Comparison of ENCODE assay signal across 3 cellular contexts in the genomic region with DNA sequence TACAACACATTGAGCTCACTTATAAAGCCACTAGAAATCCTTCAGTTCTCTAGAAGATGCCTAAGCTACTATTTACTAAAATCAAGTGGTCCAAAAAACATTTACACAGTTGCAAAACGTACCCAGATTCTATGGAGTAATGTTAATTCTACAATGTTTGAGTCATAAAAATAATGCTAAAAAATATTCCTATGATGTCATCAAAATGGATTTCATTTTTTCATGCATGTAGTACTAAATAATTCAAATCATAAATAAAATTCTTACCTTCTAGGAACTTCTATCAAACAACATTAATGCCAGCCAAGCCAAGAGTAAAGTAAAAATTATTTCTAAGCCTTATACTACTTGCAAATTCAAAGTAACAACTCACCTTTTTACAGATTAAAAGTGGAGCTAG.
A peak's percentile ranks its signal among the peaks of the same experiment; 100 is the strongest.
TF ChIP-seq lines count a peak whose summit lies in the region.

No MANE protein-coding gene starts in this region.

TF ChIP-seq in HEK293, 187 proteins besides CTCF, POLR2A, EP300 and RAD21:
- TF ChIP-seq ZNF626 (tag by site-specific recombination; IDR thresholded peaks at IDR 0.05) = no peak
- TF ChIP-seq, protein P1, sequence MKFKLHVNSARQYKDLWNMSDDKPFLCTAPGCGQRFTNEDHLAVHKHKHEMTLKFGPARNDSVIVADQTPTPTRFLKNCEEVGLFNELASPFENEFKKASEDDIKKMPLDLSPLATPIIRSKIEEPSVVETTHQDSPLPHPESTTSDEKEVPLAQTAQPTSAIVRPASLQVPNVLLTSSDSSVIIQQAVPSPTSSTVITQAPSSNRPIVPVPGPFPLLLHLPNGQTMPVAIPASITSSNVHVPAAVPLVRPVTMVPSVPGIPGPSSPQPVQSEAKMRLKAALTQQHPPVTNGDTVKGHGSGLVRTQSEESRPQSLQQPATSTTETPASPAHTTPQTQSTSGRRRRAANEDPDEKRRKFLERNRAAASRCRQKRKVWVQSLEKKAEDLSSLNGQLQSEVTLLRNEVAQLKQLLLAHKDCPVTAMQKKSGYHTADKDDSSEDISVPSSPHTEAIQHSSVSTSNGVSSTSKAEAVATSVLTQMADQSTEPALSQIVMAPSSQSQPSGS (tag by site-specific recombination; IDR thresholded peaks at IDR 0.05; ENCODE audit: low read depth) = peak; percentile 71
- TF ChIP-seq, protein P2, sequence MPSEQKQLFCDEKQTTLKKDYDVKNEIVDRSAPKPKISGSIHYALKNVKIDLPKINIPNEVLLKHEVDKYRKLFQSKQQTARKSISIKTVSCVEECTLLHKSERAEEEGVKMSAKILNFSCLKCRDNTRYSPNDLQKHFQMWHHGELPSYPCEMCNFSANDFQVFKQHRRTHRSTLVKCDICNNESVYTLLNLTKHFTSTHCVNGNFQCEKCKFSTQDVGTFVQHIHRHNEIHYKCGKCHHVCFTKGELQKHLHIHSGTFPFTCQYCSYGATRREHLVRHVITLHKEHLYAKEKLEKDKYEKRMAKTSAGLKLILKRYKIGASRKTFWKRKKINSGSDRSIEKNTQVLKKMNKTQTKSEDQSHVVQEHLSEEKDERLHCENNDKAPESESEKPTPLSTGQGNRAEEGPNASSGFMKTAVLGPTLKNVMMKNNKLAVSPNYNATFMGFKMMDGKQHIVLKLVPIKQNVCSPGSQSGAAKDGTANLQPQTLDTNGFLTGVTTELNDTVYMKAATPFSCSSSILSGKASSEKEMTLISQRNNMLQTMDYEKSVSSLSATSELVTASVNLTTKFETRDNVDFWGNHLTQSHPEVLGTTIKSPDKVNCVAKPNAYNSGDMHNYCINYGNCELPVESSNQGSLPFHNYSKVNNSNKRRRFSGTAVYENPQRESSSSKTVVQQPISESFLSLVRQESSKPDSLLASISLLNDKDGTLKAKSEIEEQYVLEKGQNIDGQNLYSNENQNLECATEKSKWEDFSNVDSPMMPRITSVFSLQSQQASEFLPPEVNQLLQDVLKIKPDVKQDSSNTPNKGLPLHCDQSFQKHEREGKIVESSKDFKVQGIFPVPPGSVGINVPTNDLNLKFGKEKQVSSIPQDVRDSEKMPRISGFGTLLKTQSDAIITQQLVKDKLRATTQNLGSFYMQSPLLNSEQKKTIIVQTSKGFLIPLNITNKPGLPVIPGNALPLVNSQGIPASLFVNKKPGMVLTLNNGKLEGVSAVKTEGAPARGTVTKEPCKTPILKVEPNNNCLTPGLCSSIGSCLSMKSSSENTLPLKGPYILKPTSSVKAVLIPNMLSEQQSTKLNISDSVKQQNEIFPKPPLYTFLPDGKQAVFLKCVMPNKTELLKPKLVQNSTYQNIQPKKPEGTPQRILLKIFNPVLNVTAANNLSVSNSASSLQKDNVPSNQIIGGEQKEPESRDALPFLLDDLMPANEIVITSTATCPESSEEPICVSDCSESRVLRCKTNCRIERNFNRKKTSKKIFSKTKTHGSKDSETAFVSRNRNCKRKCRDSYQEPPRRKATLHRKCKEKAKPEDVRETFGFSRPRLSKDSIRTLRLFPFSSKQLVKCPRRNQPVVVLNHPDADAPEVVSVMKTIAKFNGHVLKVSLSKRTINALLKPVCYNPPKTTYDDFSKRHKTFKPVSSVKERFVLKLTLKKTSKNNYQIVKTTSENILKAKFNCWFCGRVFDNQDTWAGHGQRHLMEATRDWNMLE (tag by site-specific recombination; conservative IDR thresholded peaks at IDR 0.05; ENCODE audit: low read depth) = no peak
- TF ChIP-seq, protein P3, sequence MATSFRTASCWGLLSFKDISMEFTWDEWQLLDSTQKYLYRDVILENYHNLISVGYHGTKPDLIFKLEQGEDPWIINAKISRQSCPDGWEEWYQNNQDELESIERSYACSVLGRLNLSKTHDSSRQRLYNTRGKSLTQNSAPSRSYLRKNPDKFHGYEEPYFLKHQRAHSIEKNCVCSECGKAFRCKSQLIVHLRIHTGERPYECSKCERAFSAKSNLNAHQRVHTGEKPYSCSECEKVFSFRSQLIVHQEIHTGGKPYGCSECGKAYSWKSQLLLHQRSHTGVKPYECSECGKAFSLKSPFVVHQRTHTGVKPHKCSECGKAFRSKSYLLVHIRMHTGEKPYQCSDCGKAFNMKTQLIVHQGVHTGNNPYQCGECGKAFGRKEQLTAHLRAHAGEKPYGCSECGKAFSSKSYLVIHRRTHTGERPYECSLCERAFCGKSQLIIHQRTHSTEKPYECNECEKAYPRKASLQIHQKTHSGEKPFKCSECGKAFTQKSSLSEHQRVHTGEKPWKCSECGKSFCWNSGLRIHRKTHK (tag by site-specific recombination; IDR thresholded peaks at IDR 0.05) = no peak

TF ChIP-seq in IMR-90, 13 proteins besides CTCF, POLR2A, EP300 and RAD21:
- TF ChIP-seq CHD1 (IDR thresholded peaks at IDR 0.05; ENCODE audit: low read depth, low read length) = no peak
- TF ChIP-seq ELK1 (IDR thresholded peaks at IDR 0.05; ENCODE audit: borderline replicate concordance, low read depth, low read length) = no peak
- no peak for TF ChIP-seq MAFK (IDR thresholded peaks at IDR 0.05; ENCODE audit: low read depth, low read length)
- no peak for TF ChIP-seq FOS (IDR thresholded peaks at IDR 0.05; ENCODE audit: low read depth, low read length)
- no peak for TF ChIP-seq NFE2L2 (IDR thresholded peaks at IDR 0.05; ENCODE audit: low read depth, low read length)
- no peak for TF ChIP-seq MAZ (IDR thresholded peaks at IDR 0.05; ENCODE audit: borderline replicate concordance, low read depth, low read length)
- no peak for TF ChIP-seq SMC3 (IDR thresholded peaks at IDR 0.05; ENCODE audit: low read depth, low read length)
- TF ChIP-seq, protein P4, sequence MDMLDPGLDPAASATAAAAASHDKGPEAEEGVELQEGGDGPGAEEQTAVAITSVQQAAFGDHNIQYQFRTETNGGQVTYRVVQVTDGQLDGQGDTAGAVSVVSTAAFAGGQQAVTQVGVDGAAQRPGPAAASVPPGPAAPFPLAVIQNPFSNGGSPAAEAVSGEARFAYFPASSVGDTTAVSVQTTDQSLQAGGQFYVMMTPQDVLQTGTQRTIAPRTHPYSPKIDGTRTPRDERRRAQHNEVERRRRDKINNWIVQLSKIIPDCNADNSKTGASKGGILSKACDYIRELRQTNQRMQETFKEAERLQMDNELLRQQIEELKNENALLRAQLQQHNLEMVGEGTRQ (IDR thresholded peaks at IDR 0.05; ENCODE audit: low read depth, low read length) = no peak
- TF ChIP-seq BHLHE40 (IDR thresholded peaks at IDR 0.05; ENCODE audit: low read depth, low read length) = no peak
- TF ChIP-seq CEBPB (IDR thresholded peaks at IDR 0.05; ENCODE audit: low read depth, low read length) = no peak
- no peak for TF ChIP-seq MXI1 (IDR thresholded peaks at IDR 0.05; ENCODE audit: borderline replicate concordance, low read depth, low read length)
- no peak for TF ChIP-seq RCOR1 (IDR thresholded peaks at IDR 0.05; ENCODE audit: insufficient replicate concordance, low read length)
- TF ChIP-seq RFX5 (IDR thresholded peaks at IDR 0.05; ENCODE audit: low read depth, low read length) = no peak

TF ChIP-seq in K562, 482 proteins besides CTCF, POLR2A, EP300 and RAD21:
- TF ChIP-seq, protein P5, sequence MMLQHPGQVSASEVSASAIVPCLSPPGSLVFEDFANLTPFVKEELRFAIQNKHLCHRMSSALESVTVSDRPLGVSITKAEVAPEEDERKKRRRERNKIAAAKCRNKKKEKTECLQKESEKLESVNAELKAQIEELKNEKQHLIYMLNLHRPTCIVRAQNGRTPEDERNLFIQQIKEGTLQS (IDR thresholded peaks at IDR 0.05) = peak; percentile 17; the same call in 1 of the 2 replicates
- TF ChIP-seq, protein P5 (CRISPR knock-in tag; conservative IDR thresholded peaks at IDR 0.05) = no peak
- no peak for TF ChIP-seq GTF2E2 (tag; IDR thresholded peaks at IDR 0.05)
TF ChIP-seq in K562: peak in this region for 1.
